In genomic region chr1:222919478-222919865, GRCh38 we compare ENCODE assay signal across 2 cellular contexts.
TF ChIP-seq lines count a peak whose summit lies in the region.

No MANE protein-coding gene starts in this region.

TF ChIP-seq in SK-N-SH treated with all-trans-retinoic acid at 6 μM for 48 hours, 23 proteins besides CTCF, POLR2A, EP300 and RAD21 (continued from another document):
- TF ChIP-seq CSRNP3 (CRISPR knock-in tag; IDR thresholded peaks at IDR 0.05), result no peak
- no peak for TF ChIP-seq ZFP3 (CRISPR knock-in tag; IDR thresholded peaks at IDR 0.05)
- no peak for TF ChIP-seq GLIS3 (CRISPR knock-in tag; IDR thresholded peaks at IDR 0.05)
- no peak for TF ChIP-seq TOX (CRISPR knock-in tag; IDR thresholded peaks at IDR 0.05; ENCODE audit: borderline replicate concordance)
- TF ChIP-seq TSHZ2 (CRISPR knock-in tag; IDR thresholded peaks at IDR 0.05), result no peak
- no peak for TF ChIP-seq ZC3H10 (CRISPR knock-in tag; IDR thresholded peaks at IDR 0.05)
- no peak for TF ChIP-seq ZNF70 (CRISPR knock-in tag; IDR thresholded peaks at IDR 0.05)
- TF ChIP-seq OSR1 (CRISPR knock-in tag; IDR thresholded peaks at IDR 0.05), result no peak
- no peak for TF ChIP-seq TCF4 (CRISPR knock-in tag; IDR thresholded peaks at IDR 0.05; ENCODE audit: borderline replicate concordance)
- no peak for TF ChIP-seq SNAI2 (CRISPR knock-in tag; IDR thresholded peaks at IDR 0.05)
- TF ChIP-seq PPARA (CRISPR knock-in tag; IDR thresholded peaks at IDR 0.05; ENCODE audit: borderline replicate concordance), result no peak

TF ChIP-seq in SK-N-SH, 30 proteins besides CTCF, POLR2A, EP300 and RAD21 (continued from another document):
- no peak for TF ChIP-seq PBX3 (IDR thresholded peaks at IDR 0.05)
- no peak for TF ChIP-seq SMC3 (IDR thresholded peaks at IDR 0.05; ENCODE audit: low read depth, low read length)
- TF ChIP-seq RCOR1 (IDR thresholded peaks at IDR 0.05; ENCODE audit: low read length), result no peak
- TF ChIP-seq FOXM1 (IDR thresholded peaks at IDR 0.05; ENCODE audit: low read depth), result no peak
- TF ChIP-seq MAX (IDR thresholded peaks at IDR 0.05; ENCODE audit: low read depth), result no peak
- no peak for TF ChIP-seq JUND (IDR thresholded peaks at IDR 0.05)
- no peak for TF ChIP-seq TEAD4 (IDR thresholded peaks at IDR 0.05; ENCODE audit: borderline replicate concordance, insufficient read depth)
